In the genomic region with DNA sequence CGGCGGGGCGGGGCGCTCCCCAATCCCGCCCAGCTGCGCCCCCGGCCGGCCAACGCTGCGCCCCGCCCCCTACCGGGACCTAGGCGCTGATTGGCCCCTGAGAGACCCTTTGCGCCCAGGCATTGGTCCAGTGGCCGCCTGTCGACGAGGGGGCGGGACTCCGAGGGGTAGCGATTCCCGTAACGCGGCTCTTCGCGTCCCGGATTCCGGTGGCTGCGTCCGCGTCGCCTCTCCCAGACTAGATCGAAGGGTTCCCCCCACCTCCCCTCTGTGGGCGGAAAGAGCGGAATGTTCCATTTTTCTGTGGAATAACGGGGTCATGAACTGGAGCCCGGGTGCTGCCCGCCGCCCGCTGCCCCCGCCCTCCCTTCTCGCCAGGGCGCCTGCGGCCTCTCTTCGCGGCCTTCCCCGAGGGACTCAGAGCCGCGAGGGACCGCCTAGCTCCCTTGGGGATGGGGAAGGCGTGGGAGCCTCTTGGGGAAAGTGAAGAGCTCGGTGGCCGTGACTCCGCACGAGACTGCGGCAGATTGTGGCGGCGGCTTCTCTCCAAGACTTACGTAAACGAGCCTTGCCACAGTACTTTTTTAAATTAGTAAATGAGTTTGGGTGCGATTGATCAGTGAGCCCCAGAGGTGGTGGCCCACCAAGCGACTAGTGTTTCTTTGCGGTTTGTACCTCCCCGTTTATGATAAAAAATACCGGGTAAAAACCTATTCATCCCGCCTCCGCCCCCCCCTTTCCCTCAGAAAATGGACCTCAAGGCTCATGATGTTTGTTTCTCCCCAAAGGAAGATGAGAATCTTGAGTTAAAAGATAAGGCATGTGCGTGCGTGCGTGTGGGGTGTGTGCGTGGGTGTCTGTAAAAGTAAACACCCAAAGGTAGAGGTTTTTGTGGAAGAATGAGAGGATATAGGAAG, we compare ENCODE assay signal across 1 cellular context.
A peak's percentile ranks its signal among the peaks of the same experiment; 100 is the strongest.
TF ChIP-seq lines count a peak whose summit lies in the region.

No MANE protein-coding gene starts in this region.

TF ChIP-seq in K562, 482 proteins besides CTCF, POLR2A, EP300 and RAD21 (continued from another document):
- TF ChIP-seq, protein P1, sequence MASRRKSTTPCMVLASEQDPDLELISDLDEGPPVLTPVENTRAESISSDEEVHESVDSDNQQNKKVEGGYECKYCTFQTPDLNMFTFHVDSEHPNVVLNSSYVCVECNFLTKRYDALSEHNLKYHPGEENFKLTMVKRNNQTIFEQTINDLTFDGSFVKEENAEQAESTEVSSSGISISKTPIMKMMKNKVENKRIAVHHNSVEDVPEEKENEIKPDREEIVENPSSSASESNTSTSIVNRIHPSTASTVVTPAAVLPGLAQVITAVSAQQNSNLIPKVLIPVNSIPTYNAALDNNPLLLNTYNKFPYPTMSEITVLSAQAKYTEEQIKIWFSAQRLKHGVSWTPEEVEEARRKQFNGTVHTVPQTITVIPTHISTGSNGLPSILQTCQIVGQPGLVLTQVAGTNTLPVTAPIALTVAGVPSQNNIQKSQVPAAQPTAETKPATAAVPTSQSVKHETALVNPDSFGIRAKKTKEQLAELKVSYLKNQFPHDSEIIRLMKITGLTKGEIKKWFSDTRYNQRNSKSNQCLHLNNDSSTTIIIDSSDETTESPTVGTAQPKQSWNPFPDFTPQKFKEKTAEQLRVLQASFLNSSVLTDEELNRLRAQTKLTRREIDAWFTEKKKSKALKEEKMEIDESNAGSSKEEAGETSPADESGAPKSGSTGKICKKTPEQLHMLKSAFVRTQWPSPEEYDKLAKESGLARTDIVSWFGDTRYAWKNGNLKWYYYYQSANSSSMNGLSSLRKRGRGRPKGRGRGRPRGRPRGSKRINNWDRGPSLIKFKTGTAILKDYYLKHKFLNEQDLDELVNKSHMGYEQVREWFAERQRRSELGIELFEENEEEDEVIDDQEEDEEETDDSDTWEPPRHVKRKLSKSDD (conservative IDR thresholded peaks at IDR 0.05; ENCODE audit: low read length) = no peak
- TF ChIP-seq RBM25 (IDR thresholded peaks at IDR 0.05; ENCODE audit: low read depth, low read length, severe bottlenecking) (peak; percentile 98), SMARCC2 (IDR thresholded peaks at IDR 0.05; ENCODE audit: low read depth) (0 out of 2 replicates have a peak, but pooled peaks have one; percentile 46), GATAD2B (IDR thresholded peaks at IDR 0.05; ENCODE audit: borderline replicate concordance) (no peak; the same call in 1 of the 2 replicates), RREB1 (CRISPR knock-in tag; IDR thresholded peaks at IDR 0.05) (no peak), HDGF (IDR thresholded peaks at IDR 0.05) (no peak), SNIP1 (IDR thresholded peaks at IDR 0.05; ENCODE audit: low read depth) (no peak), MTA2 (IDR thresholded peaks at IDR 0.05; ENCODE audit: low read depth) (no peak), ETV1 (tag; conservative IDR thresholded peaks at IDR 0.05; ENCODE audit: low read depth) (0 out of 2 replicates have a peak, but pooled peaks have one; percentile 34), ELF1 (tag; IDR thresholded peaks at IDR 0.05) (peak; percentile 20; the same call in 1 of the 2 replicates), TRIM28 (IDR thresholded peaks at IDR 0.05) (no peak), FOXJ2 (tag; IDR thresholded peaks at IDR 0.05) (peak; percentile 73; the same call in 1 of the 2 replicates), ZC3H8 (IDR thresholded peaks at IDR 0.05) (no peak), BACH1 (tag; IDR thresholded peaks at IDR 0.05) (no peak), ZNF324 (CRISPR knock-in tag; IDR thresholded peaks at IDR 0.05) (no peak), TAF15 (IDR thresholded peaks at IDR 0.05; ENCODE audit: low read depth, low read length) (no peak), XRCC4 (IDR thresholded peaks at IDR 0.05; ENCODE audit: extremely low read depth, insufficient read depth, insufficient read length) (no peak), ZNF696 (CRISPR knock-in tag; conservative IDR thresholded peaks at IDR 0.05) (no peak), PRMT5 (CRISPR knock-in tag; IDR thresholded peaks at IDR 0.05) (no peak), ZSCAN32 (CRISPR knock-in tag; IDR thresholded peaks at IDR 0.05) (no peak), NFRKB (IDR thresholded peaks at IDR 0.05; ENCODE audit: low read depth) (no peak), SUPT5H (IDR thresholded peaks at IDR 0.05) (peak; percentile 83), ZNF354B (CRISPR knock-in tag; IDR thresholded peaks at IDR 0.05) (no peak), PYGO2 (tag; IDR thresholded peaks at IDR 0.05) (no peak), GABPB1 (CRISPR knock-in tag; IDR thresholded peaks at IDR 0.05) (no peak; the same call in 1 of the 2 replicates), SNAPC5 (CRISPR knock-in tag; IDR thresholded peaks at IDR 0.05) (no peak), DMBX1 (CRISPR knock-in tag; IDR thresholded peaks at IDR 0.05; ENCODE audit: borderline replicate concordance) (no peak), ZNF785 (CRISPR knock-in tag; IDR thresholded peaks at IDR 0.05) (no peak), ZNF76 (CRISPR knock-in tag; IDR thresholded peaks at IDR 0.05; ENCODE audit: borderline replicate concordance) (no peak), MCM3 (IDR thresholded peaks at IDR 0.05) (no peak), ZNF24 (IDR thresholded peaks at IDR 0.05) (no peak), ZNF444 (CRISPR knock-in tag; IDR thresholded peaks at IDR 0.05) (no peak), ZMIZ1 (IDR thresholded peaks at IDR 0.05; ENCODE audit: low read depth in 2 of 2, low read length in 2 of 2) (no peak), ZNF212 (CRISPR knock-in tag; IDR thresholded peaks at IDR 0.05) (no peak)
- TF ChIP-seq, protein P2, sequence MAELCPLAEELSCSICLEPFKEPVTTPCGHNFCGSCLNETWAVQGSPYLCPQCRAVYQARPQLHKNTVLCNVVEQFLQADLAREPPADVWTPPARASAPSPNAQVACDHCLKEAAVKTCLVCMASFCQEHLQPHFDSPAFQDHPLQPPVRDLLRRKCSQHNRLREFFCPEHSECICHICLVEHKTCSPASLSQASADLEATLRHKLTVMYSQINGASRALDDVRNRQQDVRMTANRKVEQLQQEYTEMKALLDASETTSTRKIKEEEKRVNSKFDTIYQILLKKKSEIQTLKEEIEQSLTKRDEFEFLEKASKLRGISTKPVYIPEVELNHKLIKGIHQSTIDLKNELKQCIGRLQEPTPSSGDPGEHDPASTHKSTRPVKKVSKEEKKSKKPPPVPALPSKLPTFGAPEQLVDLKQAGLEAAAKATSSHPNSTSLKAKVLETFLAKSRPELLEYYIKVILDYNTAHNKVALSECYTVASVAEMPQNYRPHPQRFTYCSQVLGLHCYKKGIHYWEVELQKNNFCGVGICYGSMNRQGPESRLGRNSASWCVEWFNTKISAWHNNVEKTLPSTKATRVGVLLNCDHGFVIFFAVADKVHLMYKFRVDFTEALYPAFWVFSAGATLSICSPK (IDR thresholded peaks at IDR 0.05; ENCODE audit: borderline replicate concordance) = no peak
